27 cellular contexts compared by ENCODE assay signal in the genomic region with DNA sequence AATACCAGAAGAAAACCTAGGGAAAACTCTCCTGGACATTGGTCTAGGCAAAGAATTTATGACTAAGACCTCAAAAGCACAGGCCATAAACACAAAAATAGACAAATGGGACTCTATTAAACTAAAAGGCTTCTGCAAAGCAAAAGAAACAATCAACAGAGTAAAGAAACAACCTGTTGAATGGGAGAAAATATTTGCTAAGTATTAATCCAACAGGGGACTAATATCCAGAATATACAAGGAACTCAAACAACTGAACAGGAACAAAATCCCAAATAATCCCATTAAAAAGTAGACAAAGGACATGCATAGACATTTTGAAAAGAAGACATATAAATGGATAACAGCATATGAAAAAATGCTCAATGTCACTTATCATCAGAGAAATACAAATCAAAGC.
A peak's percentile ranks its signal among the peaks of the same experiment; 100 is the strongest.
DNase-seq lines count a peak whose midpoint lies in the region; TF ChIP-seq lines count a peak whose summit lies in the region.
"Had no signal": no experiment of that assay in that cellular context is flagged by ENCODE, and none has a peak within 500 bp of the region (broad histone marks: within the 10 kb centered on the region; RNA-seq: fewer than 3 reads in every experiment).

No MANE protein-coding gene starts in this region.

- no peaks in the 10 kb centered on the region for H3K4me1 ChIP-seq in HEK293 (ENCODE audit: control insufficient read depth, insufficient read depth, low read length)
- H3K4me1 ChIP-seq: A549, BE2C, Caco-2 had no signal

- H3K36me3 ChIP-seq in HEK293 (ENCODE audit: control insufficient read depth in 2 of 2, insufficient read depth in 1 of 2, low read length in 2 of 2), result no peaks in the 10 kb centered on the region
- H3K36me3 ChIP-seq: BE2C, BLaER1 had no signal

- H3K27ac ChIP-seq in HEK293 (ENCODE audit: extremely low read depth, low read depth, low read length), result no peak overlapping the region
- H3K27ac ChIP-seq: 22Rv1; A549; BLaER1; BLaER1 treated with 17β-estradiol and CSF1 and Interleukin-3, amounts not matched to agents 10 nM and 100 nM; C4-2B had no signal

- POLR2A ChIA-PET in HEK293 (lab: Yijun Ruan, JAX), result no interaction called here

- TF ChIP-seq CTCF in HEK293 (tag by site-specific recombination; IDR thresholded peaks at IDR 0.05), result no peak

- H3K9me3 ChIP-seq in HEK293 (ENCODE audit: control insufficient read depth, insufficient read depth, low read depth, low read length), result no peaks in the 10 kb centered on the region
- H3K9me3 ChIP-seq: A549, BE2C, Caco-2 had no signal

- CTCF ChIA-PET in HEK293 (lab: Yijun Ruan, JAX), result interaction anchor here (1.2 kb wide), 1 partner anchor 199 kb away, joined by 4 read pairs; no protein-coding TSS in a partner anchor

- no peak for DNase-seq in stimulated activated naive CD4-positive, alpha-beta T cell (lab: John Stamatoyannopoulos, UW)
- DNase-seq: 8988T; ACHN; AML-193; BE2C; C1 segment of cervical spinal cord; Caco-2; Calu3; CD4-positive, alpha-beta memory T cell; CD4-positive, alpha-beta T cell; CD4-positive, CD25-positive, alpha-beta regulatory T cell; CD8-positive, alpha-beta memory T cell; CD8-positive, alpha-beta T cell; COR-L47; DMS 273 treated with DMSO at 0.1 percent for 48 hours; DMS153; DMS53; DMS79; DMS79 treated with DMSO at 0.1 percent for 48 hours; DND-41; EL had no signal

- no peak overlapping the region for H3K4me3 ChIP-seq in HEK293 (ENCODE audit: low read depth, low read length)
- H3K4me3 ChIP-seq: A549; BLaER1; BLaER1 treated with 17β-estradiol and CSF1 and Interleukin-3, amounts not matched to agents 10 nM and 100 nM had no signal

TF ChIP-seq in HEK293, 187 proteins besides CTCF, POLR2A, EP300 and RAD21:
- TF ChIP-seq ZNF174 (tag by site-specific recombination; IDR thresholded peaks at IDR 0.05) (no peak), ZNF701 (tag by site-specific recombination; IDR thresholded peaks at IDR 0.05) (no peak), SP2 (tag by site-specific recombination; IDR thresholded peaks at IDR 0.05) (no peak), GLIS1 (tag by site-specific recombination; IDR thresholded peaks at IDR 0.05) (no peak), RBAK (tag by site-specific recombination; IDR thresholded peaks at IDR 0.05) (no peak), ZNF274 (IDR thresholded peaks at IDR 0.05; ENCODE audit: low read length) (no peak), ZNF274 (tag by site-specific recombination; IDR thresholded peaks at IDR 0.05; ENCODE audit: borderline replicate concordance) (no peak), ZNF16 (tag by site-specific recombination; IDR thresholded peaks at IDR 0.05; ENCODE audit: low read depth) (no peak), ZNF658 (tag by site-specific recombination; IDR thresholded peaks at IDR 0.05) (no peak), SCRT2 (tag by site-specific recombination; IDR thresholded peaks at IDR 0.05) (peak; percentile 78), ZNF664 (tag by site-specific recombination; IDR thresholded peaks at IDR 0.05) (no peak), SCRT1 (tag by site-specific recombination; IDR thresholded peaks at IDR 0.05; ENCODE audit: borderline replicate concordance) (peak; percentile 61; the same call in 1 of the 2 replicates), ZNF394 (tag by site-specific recombination; IDR thresholded peaks at IDR 0.05; ENCODE audit: borderline replicate concordance) (no peak), ZNF560 (tag by site-specific recombination; IDR thresholded peaks at IDR 0.05; ENCODE audit: borderline replicate concordance) (no peak)
- TF ChIP-seq, protein P1, sequence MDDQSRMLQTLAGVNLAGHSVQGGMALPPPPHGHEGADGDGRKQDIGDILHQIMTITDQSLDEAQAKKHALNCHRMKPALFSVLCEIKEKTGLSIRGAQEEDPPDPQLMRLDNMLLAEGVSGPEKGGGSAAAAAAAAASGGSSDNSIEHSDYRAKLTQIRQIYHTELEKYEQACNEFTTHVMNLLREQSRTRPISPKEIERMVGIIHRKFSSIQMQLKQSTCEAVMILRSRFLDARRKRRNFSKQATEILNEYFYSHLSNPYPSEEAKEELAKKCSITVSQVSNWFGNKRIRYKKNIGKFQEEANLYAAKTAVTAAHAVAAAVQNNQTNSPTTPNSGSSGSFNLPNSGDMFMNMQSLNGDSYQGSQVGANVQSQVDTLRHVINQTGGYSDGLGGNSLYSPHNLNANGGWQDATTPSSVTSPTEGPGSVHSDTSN (CRISPR knock-in tag; IDR thresholded peaks at IDR 0.05), result no peak
- TF ChIP-seq, protein P2, sequence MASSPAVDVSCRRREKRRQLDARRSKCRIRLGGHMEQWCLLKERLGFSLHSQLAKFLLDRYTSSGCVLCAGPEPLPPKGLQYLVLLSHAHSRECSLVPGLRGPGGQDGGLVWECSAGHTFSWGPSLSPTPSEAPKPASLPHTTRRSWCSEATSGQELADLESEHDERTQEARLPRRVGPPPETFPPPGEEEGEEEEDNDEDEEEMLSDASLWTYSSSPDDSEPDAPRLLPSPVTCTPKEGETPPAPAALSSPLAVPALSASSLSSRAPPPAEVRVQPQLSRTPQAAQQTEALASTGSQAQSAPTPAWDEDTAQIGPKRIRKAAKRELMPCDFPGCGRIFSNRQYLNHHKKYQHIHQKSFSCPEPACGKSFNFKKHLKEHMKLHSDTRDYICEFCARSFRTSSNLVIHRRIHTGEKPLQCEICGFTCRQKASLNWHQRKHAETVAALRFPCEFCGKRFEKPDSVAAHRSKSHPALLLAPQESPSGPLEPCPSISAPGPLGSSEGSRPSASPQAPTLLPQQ (tag by site-specific recombination; IDR thresholded peaks at IDR 0.05), result no peak
- TF ChIP-seq, protein P3, sequence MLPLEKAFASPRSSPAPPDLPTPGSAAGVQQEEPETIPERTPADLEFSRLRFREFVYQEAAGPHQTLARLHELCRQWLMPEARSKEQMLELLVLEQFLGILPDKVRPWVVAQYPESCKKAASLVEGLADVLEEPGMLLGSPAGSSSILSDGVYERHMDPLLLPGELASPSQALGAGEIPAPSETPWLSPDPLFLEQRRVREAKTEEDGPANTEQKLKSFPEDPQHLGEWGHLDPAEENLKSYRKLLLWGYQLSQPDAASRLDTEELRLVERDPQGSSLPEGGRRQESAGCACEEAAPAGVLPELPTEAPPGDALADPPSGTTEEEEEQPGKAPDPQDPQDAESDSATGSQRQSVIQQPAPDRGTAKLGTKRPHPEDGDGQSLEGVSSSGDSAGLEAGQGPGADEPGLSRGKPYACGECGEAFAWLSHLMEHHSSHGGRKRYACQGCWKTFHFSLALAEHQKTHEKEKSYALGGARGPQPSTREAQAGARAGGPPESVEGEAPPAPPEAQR (tag by site-specific recombination; IDR thresholded peaks at IDR 0.05), result no peak
TF ChIP-seq in HEK293: peak in this region for 2.
